10 cellular contexts compared by ENCODE assay signal in genomic region chr1:32372149-32372756, GRCh38. TPM values are rescaled to one million over a fixed set of nuclear protein-coding genes. Genes with fewer than 3 reads are reported as not detected.
DNase-seq lines count a peak whose midpoint lies in the region; ATAC-seq, FAIRE-seq and TF ChIP-seq lines count a peak whose summit lies in the region.
"Had no signal": no experiment of that assay in that cellular context is flagged by ENCODE, and none has a peak within 500 bp of the region (broad histone marks: within the 10 kb centered on the region; RNA-seq: fewer than 3 reads in every experiment).

No MANE protein-coding gene starts in this region.

- TF ChIP-seq RAD21 in K562 (CRISPR knock-in tag; conservative IDR thresholded peaks at IDR 0.05 in 1 of 2, IDR thresholded peaks at IDR 0.05 in 1 of 2), result peak in 1 of 2 experiments; percentile 30; a peak in 2 of 4 replicates

- TF ChIP-seq CTCF in K562 (IDR thresholded peaks at IDR 0.05 in 2 of 3, conservative IDR thresholded peaks at IDR 0.05 in 1 of 3; ENCODE audit: insufficient read depth in 2 of 3, low read depth in 1 of 3, low read length in 3 of 3), result peak in 2 of 3 experiments; percentile 24 to 37; a peak in 3 of 6 replicates
- no peak for TF ChIP-seq CTCF in progenitor cell of endocrine pancreas (IDR thresholded peaks at IDR 0.05; ENCODE audit: unreplicated experiment)

- CTCF ChIA-PET in K562 (lab: Yijun Ruan, JAX; ENCODE audit: low intra/inter-chr PET ratio), result no interaction called here

- intact Hi-C loops in K562 (cut with micrococcal nuclease), result no loop called here

- in situ Hi-C loops in K562 (cut with MboI), result no loop called here

- no peaks in the 10 kb centered on the region for H3K27me3 Mint-ChIP-seq in progenitor cell of endocrine pancreas

- no peak overlapping the region for H3K4me3 Mint-ChIP-seq in progenitor cell of endocrine pancreas (ENCODE audit: low read depth)

- no peaks in the 10 kb centered on the region for H3K9me3 ChIP-seq in K562 (replicated peaks; ENCODE audit: control insufficient read depth, insufficient read depth, low read depth, low read length)

- 0 out of 2 replicates have a peak, but pooled peaks cover 5% of the 10 kb centered on the region for H4K20me1 ChIP-seq in K562 (replicated peaks; ENCODE audit: control insufficient read depth, insufficient read depth, low read length)

- BruUV-seq in K562 (replicated peaks; lab: Mats Ljungman, UMichigan), result no TSS peak

- WGBS in K562 (ENCODE audit: insufficient coverage, low coverage, missing lambda C conversion rate), result 96% methylated on average over 5 of the region's 5 CpGs

- no peaks in the 10 kb centered on the region for H3K4me1 ChIP-seq in K562 (replicated peaks in 1 of 2; ENCODE audit: control insufficient read depth in 2 of 2, insufficient read depth in 2 of 2, low read length in 2 of 2)

- H3K27me3 ChIP-seq in K562 (ENCODE audit: control insufficient read depth in 2 of 2, insufficient read depth in 2 of 2, low read length in 2 of 2), result no peaks in the 10 kb centered on the region

- no peak overlapping the region for H3K27ac Mint-ChIP-seq in progenitor cell of endocrine pancreas

- no peak overlapping the region for H3K9ac ChIP-seq in K562 (ENCODE audit: insufficient read depth in 1 of 2, low read depth in 2 of 2, low read length in 2 of 2)

- H3K4me1 Mint-ChIP-seq in progenitor cell of endocrine pancreas (ENCODE audit: low read depth), result no peaks in the 10 kb centered on the region

- FAIRE-seq in K562 (lab: Jason Lieb, UNC), result no peak

- no peak overlapping the region; the same call in 2 of the 3 replicates for H3K27ac ChIP-seq in K562 (ENCODE audit: extremely low read depth, low read depth, low read length)
- H3K27ac ChIP-seq: coronary artery, SK-N-MC had no signal

- H3K79me2 ChIP-seq in K562 (ENCODE audit: control insufficient read depth, insufficient read depth, low read length), result no peaks in the 10 kb centered on the region

- no peak for TF ChIP-seq EP300 in K562 (IDR thresholded peaks at IDR 0.05; ENCODE audit: low read length)

- no peaks in the 10 kb centered on the region for H3K9me1 ChIP-seq in K562 (ENCODE audit: control insufficient read depth, insufficient read depth, low read length)

- POLR2A ChIA-PET in K562 (lab: Yijun Ruan, JAX), result interaction anchor here (0.6 to 2.3 kb wide), 10 partner anchors 9 to 152 kb away, joined by 3 to 10 read pairs (median 4); partner anchors contain the start of gene BSDC1

- H3K4me2 ChIP-seq in K562 (ENCODE audit: insufficient read depth, low read length), result no peak overlapping the region

- no peaks in the 10 kb centered on the region for H3K9me3 Mint-ChIP-seq in progenitor cell of endocrine pancreas (ENCODE audit: low read depth)

- peak; percentile 43 for ATAC-seq in K562
- ATAC-seq in GM21723 (IDR thresholded peaks at IDR 0.05; ENCODE audit: unreplicated experiment), result no peak

- peak; percentile 35 for DNase-seq in activated naive CD4-positive, alpha-beta T cell treated with Interleukin-2 at 50 U/mL for 16 hours
- no peak for DNase-seq in activated naive CD4-positive, alpha-beta T cell treated with anti-CD3 and anti-CD28 coated beads, Interleukin-2, amount 50 U/mL, for 16 hours
- DNase-seq in T-helper 2 cell (peak in 3 of 5 experiments; percentile 43 to 77 (median 67)), K562 (ENCODE audit: extremely low read depth in 1 of 4, low spot score in 3 of 4) (peak in 1 of 4 experiments; percentile 15), glomerular visceral epithelial cell (ENCODE audit: extremely low spot score) (no peak), progenitor cell of endocrine pancreas (ENCODE audit: low spot score, unreplicated experiment) (no peak)
- DNase-seq in stimulated activated naive CD4-positive, alpha-beta T cell (lab: John Stamatoyannopoulos, UW), result peak; percentile 13 to 72 (median 58)

- no peak overlapping the region for H2AFZ ChIP-seq in K562 (ENCODE audit: low read depth, low read length)

- no peak overlapping the region for H3K4me3 ChIP-seq in K562
- H3K4me3 ChIP-seq: coronary artery, SK-N-MC had no signal

- H3K36me3 Mint-ChIP-seq in progenitor cell of endocrine pancreas (ENCODE audit: insufficient read depth), result peaks cover 22% of the 10 kb centered on the region

- H3K36me3 ChIP-seq in K562 (ENCODE audit: control insufficient read depth, insufficient read depth, low read length), result peaks cover 88% of the 10 kb centered on the region

- TF ChIP-seq POLR2A in K562 (conservative IDR thresholded peaks at IDR 0.05), result peak; percentile 16; the same call in 1 of the 2 replicates

RNA-seq across cellular contexts. Expression of gene TSSK3, which starts 9.9 kb away (rescaled TPM):
- 22.5 and 34.3 TPM in 2 replicates for total RNA-seq in K562 (2011; cell fraction: chromatin; rRNA removed; ENCODE audit: low replicate concordance)
- total RNA-seq in K562 (2011; cell fraction: nucleolus; rRNA removed), result 17.5 and 20.7 TPM in 2 replicates
- total RNA-seq in K562 (2011; cell fraction: nucleoplasm; rRNA removed), result 28.9 and 47.3 TPM in 2 replicates
- total RNA-seq in K562 (2014; rRNA removed), result 0.27 and 1.8 TPM in 2 replicates
- 1.9 and 2.5 TPM in 2 replicates for total RNA-seq in K562 (2014; rRNA removed; fragmentation: Illumina TruSeq; extraction: Trizol)
- 2.8 and 4.3 TPM in 2 replicates for total RNA-seq in K562 (2015; rRNA removed; fragmentation: Illumina TruSeq; extraction: Trizol)
- 2.3 and 3.3 TPM in 2 replicates for total RNA-seq in K562 (2021)
- polyA plus RNA-seq in K562 (2011; rRNA removed), result 2.8 and 3.6 TPM in 2 replicates
- 1.4 and 4.1 TPM in 2 replicates for polyA plus RNA-seq in K562 (2011; cell fraction: cytosol; rRNA removed)
- polyA plus RNA-seq in K562 (2011; cell fraction: nucleus; rRNA removed), result 8.9 and 10.3 TPM in 2 replicates
- 1.8 and 11.1 TPM in 2 replicates for polyA plus RNA-seq in K562 (2012)
- 1.6 and 3.2 TPM in 2 replicates for polyA plus RNA-seq in K562 (2014; fragmentation: Illumina TruSeq; extraction: Trizol)
- polyA plus RNA-seq in K562 (2014; fragmentation: Nextera tagmentation; extraction: Ambion mirVana), result under 1 TPM; 0.66 to 0.82 TPM
- 1.9 and 2.2 TPM in 2 replicates for polyA plus RNA-seq in K562 (2014; rRNA removed)
- 1.8 and 1.9 TPM in 2 replicates for polyA minus RNA-seq in K562 (2011; rRNA and poly(A)+ RNA removed)
- not detected in 2 replicates for polyA minus RNA-seq in K562 (2011; cell fraction: cytosol; rRNA and poly(A)+ RNA removed)
- polyA minus RNA-seq in K562 (2011; cell fraction: nucleus; rRNA and poly(A)+ RNA removed), result 3.2 and 4.4 TPM in 2 replicates
- total RNA-seq in progenitor cell of endocrine pancreas, result 3.1 and 3.9 TPM in 2 replicates

RNA-seq across cellular contexts. Expression of gene FAM229A, which starts 10.0 kb away (rescaled TPM):
- total RNA-seq in K562 (2011; cell fraction: chromatin; rRNA removed; ENCODE audit: low replicate concordance), result 86.3 and 131 TPM in 2 replicates
- total RNA-seq in K562 (2011; cell fraction: nucleolus; rRNA removed), result 70.1 and 80.5 TPM in 2 replicates
- 83.9 and 97.2 TPM in 2 replicates for total RNA-seq in K562 (2011; cell fraction: nucleoplasm; rRNA removed)
- 6.7 and 7.4 TPM in 2 replicates for total RNA-seq in K562 (2014; rRNA removed)
- total RNA-seq in K562 (2014; rRNA removed; fragmentation: Illumina TruSeq; extraction: Trizol), result 3.6 and 4.0 TPM in 2 replicates
- total RNA-seq in K562 (2015; rRNA removed; fragmentation: Illumina TruSeq; extraction: Trizol), result 2.9 and 3.4 TPM in 2 replicates
- 11.6 and 12.7 TPM in 2 replicates for total RNA-seq in K562 (2021)
- polyA plus RNA-seq in K562 (2011; rRNA removed), result 10.9 and 18.6 TPM in 2 replicates
- polyA plus RNA-seq in K562 (2011; cell fraction: cytosol; rRNA removed), result 7.0 and 9.1 TPM in 2 replicates
- polyA plus RNA-seq in K562 (2011; cell fraction: nucleus; rRNA removed), result 76.1 and 118 TPM in 2 replicates
- 9.5 and 33.7 TPM in 2 replicates for polyA plus RNA-seq in K562 (2012)
- 9.5 and 9.7 TPM in 2 replicates for polyA plus RNA-seq in K562 (2014; fragmentation: Illumina TruSeq; extraction: Trizol)
- polyA plus RNA-seq in K562 (2014; fragmentation: Nextera tagmentation; extraction: Ambion mirVana), result under 1 TPM; 0.04 TPM
- 17.9 and 21.6 TPM in 2 replicates for polyA plus RNA-seq in K562 (2014; rRNA removed)
- polyA minus RNA-seq in K562 (2011; rRNA and poly(A)+ RNA removed), result 4.5 and 5.5 TPM in 2 replicates
- polyA minus RNA-seq in K562 (2011; cell fraction: cytosol; rRNA and poly(A)+ RNA removed), result 1.1 and 1.6 TPM in 2 replicates
- 13.0 and 14.4 TPM in 2 replicates for polyA minus RNA-seq in K562 (2011; cell fraction: nucleus; rRNA and poly(A)+ RNA removed)
- total RNA-seq in progenitor cell of endocrine pancreas, result 15.0 and 17.3 TPM in 2 replicates

RNA-seq across cellular contexts. Expression of gene BSDC1, which starts 22.0 kb away (rescaled TPM):
- total RNA-seq in K562 (2011; cell fraction: chromatin; rRNA removed; ENCODE audit: low replicate concordance), result 333 and 446 TPM in 2 replicates
- 231 TPM in 2 replicates for total RNA-seq in K562 (2011; cell fraction: nucleolus; rRNA removed)
- 315 and 386 TPM in 2 replicates for total RNA-seq in K562 (2011; cell fraction: nucleoplasm; rRNA removed)
- 73.1 and 81.0 TPM in 2 replicates for total RNA-seq in K562 (2014; rRNA removed)
- total RNA-seq in K562 (2014; rRNA removed; fragmentation: Illumina TruSeq; extraction: Trizol), result 60.4 and 68.5 TPM in 2 replicates
- 44.0 and 45.1 TPM in 2 replicates for total RNA-seq in K562 (2015; rRNA removed; fragmentation: Illumina TruSeq; extraction: Trizol)
- total RNA-seq in K562 (2021), result 73.6 and 84.8 TPM in 2 replicates
- 91.6 and 125 TPM in 2 replicates for polyA plus RNA-seq in K562 (2011; rRNA removed)
- 59.5 and 90.3 TPM in 2 replicates for polyA plus RNA-seq in K562 (2011; cell fraction: cytosol; rRNA removed)
- polyA plus RNA-seq in K562 (2011; cell fraction: nucleus; rRNA removed), result 211 and 227 TPM in 2 replicates
- polyA plus RNA-seq in K562 (2012), result 57.3 and 88.0 TPM in 2 replicates
- 92.9 and 96.8 TPM in 2 replicates for polyA plus RNA-seq in K562 (2014; fragmentation: Illumina TruSeq; extraction: Trizol)
- polyA plus RNA-seq in K562 (2014; fragmentation: Nextera tagmentation; extraction: Ambion mirVana), result 10 to 100 TPM; 10.2 to 14.7 TPM
- polyA plus RNA-seq in K562 (2014; rRNA removed), result 94.7 and 100 TPM in 2 replicates
- 52.5 and 61.4 TPM in 2 replicates for polyA minus RNA-seq in K562 (2011; rRNA and poly(A)+ RNA removed)
- polyA minus RNA-seq in K562 (2011; cell fraction: cytosol; rRNA and poly(A)+ RNA removed), result 25.3 and 34.6 TPM in 2 replicates
- 62.3 and 95.3 TPM in 2 replicates for polyA minus RNA-seq in K562 (2011; cell fraction: nucleus; rRNA and poly(A)+ RNA removed)
- 91.0 and 93.6 TPM in 2 replicates for total RNA-seq in progenitor cell of endocrine pancreas

RNA-seq across cellular contexts. Expression of gene MARCKSL1, which starts 36.2 kb away (rescaled TPM):
- 19.8 and 52.7 TPM in 2 replicates for total RNA-seq in K562 (2011; cell fraction: chromatin; rRNA removed; ENCODE audit: low replicate concordance)
- total RNA-seq in K562 (2011; cell fraction: nucleolus; rRNA removed), result 56.5 and 63.0 TPM in 2 replicates
- 61.2 and 72.0 TPM in 2 replicates for total RNA-seq in K562 (2011; cell fraction: nucleoplasm; rRNA removed)
- total RNA-seq in K562 (2014; rRNA removed) (155 and 188 TPM in 2 replicates), K562 (2014; rRNA removed; fragmentation: Illumina TruSeq; extraction: Trizol) (85.0 and 89.5 TPM in 2 replicates), K562 (2015; rRNA removed; fragmentation: Illumina TruSeq; extraction: Trizol) (99.5 and 102 TPM in 2 replicates), K562 (2021) (236 and 247 TPM in 2 replicates), progenitor cell of endocrine pancreas (774 and 833 TPM in 2 replicates)
- polyA plus RNA-seq in K562 (2011; rRNA removed) (202 and 216 TPM in 2 replicates), K562 (2014; fragmentation: Illumina TruSeq; extraction: Trizol) (325 and 361 TPM in 2 replicates), K562 (2014; fragmentation: Nextera tagmentation; extraction: Ambion mirVana) (10 to 100 TPM; 14.7 to 14.8 TPM), K562 (2014; rRNA removed) (256 and 262 TPM in 2 replicates)
- polyA plus RNA-seq in K562 (2011; cell fraction: cytosol; rRNA removed), result 300 and 303 TPM in 2 replicates
- 63.0 and 65.4 TPM in 2 replicates for polyA plus RNA-seq in K562 (2011; cell fraction: nucleus; rRNA removed)
- 99.2 and 141 TPM in 2 replicates for polyA plus RNA-seq in K562 (2012)
- polyA minus RNA-seq in K562 (2011; rRNA and poly(A)+ RNA removed), result 110 and 133 TPM in 2 replicates
- 77.4 and 89.7 TPM in 2 replicates for polyA minus RNA-seq in K562 (2011; cell fraction: cytosol; rRNA and poly(A)+ RNA removed)
- polyA minus RNA-seq in K562 (2011; cell fraction: nucleus; rRNA and poly(A)+ RNA removed), result 30.2 and 47.4 TPM in 2 replicates

Comparison
In these comparisons a context has a peak if more than half of its experiments do, and no peak if none do; other contexts are left out.
1. DNase-seq: peak in activated naive CD4-positive, alpha-beta T cell treated with Interleukin-2 at 50 U/mL for 16 hours (single experiment), T-helper 2 cell (3 of 5) and stimulated activated naive CD4-positive, alpha-beta T cell (6 of 6); none in activated naive CD4-positive, alpha-beta T cell treated with anti-CD3 and anti-CD28 coated beads, Interleukin-2, amount 50 U/mL, for 16 hours (single experiment), glomerular visceral epithelial cell (single experiment) and progenitor cell of endocrine pancreas (single experiment).